In genomic region chr11:61068581-61068980, GRCh38 we compare ENCODE assay signal across 19 cellular contexts. TPM values are rescaled to one million over a fixed set of nuclear protein-coding genes. Genes with fewer than 3 reads are reported as not detected.
DNase-seq lines count a peak whose midpoint lies in the region; ATAC-seq and TF ChIP-seq lines count a peak whose summit lies in the region.
"Had no signal": no experiment of that assay in that cellular context is flagged by ENCODE, and none has a peak within 500 bp of the region (broad histone marks: within the 10 kb centered on the region; RNA-seq: fewer than 3 reads in every experiment).

No MANE protein-coding gene starts in this region.

- no peak for DNase-seq in activated naive CD4-positive, alpha-beta T cell treated with anti-CD3 and anti-CD28 coated beads, Interleukin-2, amount 50 U/mL, for 16 hours
- DNase-seq in activated CD8-positive, alpha-beta memory T cell treated with anti-CD3 and anti-CD28 coated beads, Interleukin-2, amount 50 U/mL, for 48 hours = peak; percentile 43
- DNase-seq in mesenteric fat pad (ENCODE audit: low spot score) (peak; percentile 39), HFFc6 (no peak), caudate nucleus (lab: John Stamatoyannopoulos, UW) (no peak)
- DNase-seq: DMS79 treated with DMSO at 0.1 percent for 48 hours; GM23248; mesendoderm; MG63; NCI-H1436 treated with DMSO at 0.1 percent for 48 hours; NCI-H524 treated with DMSO at 0.1 percent for 48 hours; stimulated activated naive CD8-positive, alpha-beta T cell treated with anti-CD3 and anti-CD28 coated beads, Interleukin-15, Interleukin-2, amounts not matched to agents 100 U/mL and 50 U/mL, for 24 hours had no signal

- H3K27ac ChIP-seq in caudate nucleus (ENCODE audit: low read depth, low read length) = no peak overlapping the region
- H3K27ac ChIP-seq: GM23248, tibial nerve had no signal

- no peak for TF ChIP-seq CTCF in HFFc6 (IDR thresholded peaks at IDR 0.05)

- H3K4me3 Mint-ChIP-seq in activated naive CD4-positive, alpha-beta T cell treated with anti-CD3 and anti-CD28 coated beads, Interleukin-2, amount 50 U/mL, for 24 hours = no peak overlapping the region
- H3K4me3 Mint-ChIP-seq in HFFc6 = no peak overlapping the region

- peaks cover 11% of the 10 kb centered on the region for H3K36me3 Mint-ChIP-seq in activated naive CD4-positive, alpha-beta T cell treated with anti-CD3 and anti-CD28 coated beads, Interleukin-2, amount 50 U/mL, for 24 hours
- no peaks in the 10 kb centered on the region for H3K36me3 Mint-ChIP-seq in HFFc6 (ENCODE audit: low read depth)

- no peaks in the 10 kb centered on the region for H3K9me3 Mint-ChIP-seq in activated naive CD4-positive, alpha-beta T cell treated with anti-CD3 and anti-CD28 coated beads, Interleukin-2, amount 50 U/mL, for 24 hours
- H3K9me3 Mint-ChIP-seq in HFFc6 = no peaks in the 10 kb centered on the region

- peaks cover 94% of the 10 kb centered on the region for H3K4me1 Mint-ChIP-seq in activated naive CD4-positive, alpha-beta T cell treated with anti-CD3 and anti-CD28 coated beads, Interleukin-2, amount 50 U/mL, for 24 hours
- no peaks in the 10 kb centered on the region for H3K4me1 Mint-ChIP-seq in HFFc6 (ENCODE audit: low read depth)

- ATAC-seq in GM19467 (IDR thresholded peaks at IDR 0.05; ENCODE audit: unreplicated experiment) = no peak
- ATAC-seq in HG03469 (IDR thresholded peaks at IDR 0.05; ENCODE audit: unreplicated experiment) = no peak
- ATAC-seq: stimulated activated naive CD8-positive, alpha-beta T cell treated with anti-CD3 and anti-CD28 coated beads, Interleukin-15, Interleukin-2, amounts not matched to agents 100 U/mL and 50 U/mL, for 24 hours had no signal

- peak overlapping the region; percentile 81 for H3K27ac Mint-ChIP-seq in activated naive CD4-positive, alpha-beta T cell treated with anti-CD3 and anti-CD28 coated beads, Interleukin-2, amount 50 U/mL, for 24 hours
- H3K27ac Mint-ChIP-seq in HFFc6 = no peak overlapping the region

- H3K27me3 Mint-ChIP-seq in activated naive CD4-positive, alpha-beta T cell treated with anti-CD3 and anti-CD28 coated beads, Interleukin-2, amount 50 U/mL, for 24 hours = no peaks in the 10 kb centered on the region
- H3K27me3 Mint-ChIP-seq in HFFc6 (ENCODE audit: insufficient read depth) = peaks cover 44% of the 10 kb centered on the region

RNA-seq across cellular contexts. Expression of gene CD5, which starts 33.7 kb away (rescaled TPM):
- total RNA-seq in mesenteric fat pad = 0.26 TPM
- not detected for total RNA-seq in HFFc6 (2021; fragmentation: NEBNext Ultra II Directional; extraction: Animal tissue kit (Norgen Biotek cat#: 25700))
- total RNA-seq: astrocyte, fibroblast of lung, glomerular endothelial cell, GM23248 had no signal

Comparison
In these comparisons a context has a peak if more than half of its experiments do, and no peak if none do; other contexts are left out.
1. DNase-seq: peak in activated CD8-positive, alpha-beta memory T cell treated with anti-CD3 and anti-CD28 coated beads, Interleukin-2, amount 50 U/mL, for 48 hours (single experiment) and mesenteric fat pad (single experiment); none in activated naive CD4-positive, alpha-beta T cell treated with anti-CD3 and anti-CD28 coated beads, Interleukin-2, amount 50 U/mL, for 16 hours (single experiment), HFFc6 (single experiment) and caudate nucleus (0 of 61).